Comparison of ENCODE assay signal across 14 cellular contexts in genomic region chr14:38211258-38211735, GRCh38. TPM values are rescaled to one million over a fixed set of nuclear protein-coding genes. Genes with fewer than 3 reads are reported as not detected.
DNase-seq lines count a peak whose midpoint lies in the region; ATAC-seq and TF ChIP-seq lines count a peak whose summit lies in the region.
"Had no signal": no experiment of that assay in that cellular context is flagged by ENCODE, and none has a peak within 500 bp of the region (broad histone marks: within the 10 kb centered on the region; RNA-seq: fewer than 3 reads in every experiment).

No MANE protein-coding gene starts in this region.

- H3K36me3 ChIP-seq in sigmoid colon: no peaks in the 10 kb centered on the region

- TF ChIP-seq CTCF in astrocyte of the cerebellum (IDR thresholded peaks at IDR 0.05; ENCODE audit: low read depth, low read length, missing control alignments): no peak
- TF ChIP-seq CTCF in sigmoid colon (IDR thresholded peaks at IDR 0.05): no peak

- intact Hi-C loops in sigmoid colon (cut with DNase I): no loop called here

- peaks cover 0 to 30% (median 16%) of the 10 kb centered on the region in 4 donors for H3K4me1 ChIP-seq in sigmoid colon

- 22 to 71% methylated on average over 34 of the region's 34 CpGs for WGBS in sigmoid colon, 2 donors

- no peak for ATAC-seq in GM18517 (IDR thresholded peaks at IDR 0.05; ENCODE audit: unreplicated experiment)
- ATAC-seq: HCT116 had no signal

- H3K27ac ChIP-seq in sigmoid colon: no peak overlapping the region

- DNase-seq in GM03348 (ENCODE audit: low spot score) (peak; percentile 20), astrocyte of the cerebellum (ENCODE audit: low read depth) (no peak), sigmoid colon (no peak), occipital lobe (lab: John Stamatoyannopoulos, UW) (no peak), GM19238 (ENCODE audit: insufficient read length, low spot score) (no peak), DMS79 treated with DMSO at 0.1 percent for 48 hours (lab: John Stamatoyannopoulos, UW) (no peak)
- DNase-seq: activated gamma-delta T cell treated with Interleukin-2 at 50 U/mL for 16 hours; DMS79; midbrain; OCI-M1; stimulated activated CD4-positive, alpha-beta T cell treated with anti-CD3 and anti-CD28 coated beads, Interleukin-2, amount 100 ng/mL, for 48 hours had no signal

- H3K4me3 ChIP-seq in astrocyte of the cerebellum (ENCODE audit: low read depth, low read length) (peak overlapping the region; percentile 41), iPS-11a (ENCODE audit: low read depth, low read length) (peak overlapping the region; percentile 17), sigmoid colon (peak overlapping the region in 3 of 4 donors; percentile 14 to 32 (median 18))

- in situ Hi-C loops in astrocyte of the cerebellum (cut with HindIII; ENCODE audit: low sequenced_read_pairs): no loop called here

- H3K27me3 ChIP-seq in sigmoid colon: peaks cover 8 to 65% (median 42%) of the 10 kb centered on the region in 3 donors

- TF ChIP-seq EP300 in sigmoid colon (IDR thresholded peaks at IDR 0.05): no peak

- H3K9me3 ChIP-seq in sigmoid colon: peaks cover 0 to under 1% (median 0%) of the 10 kb centered on the region in 4 donors

- no peak for TF ChIP-seq POLR2A in sigmoid colon (IDR thresholded peaks at IDR 0.05)

RNA-seq across cellular contexts. Expression of gene SSTR1, which starts 3.6 kb away (rescaled TPM):
- total RNA-seq in sigmoid colon (1 to 10 TPM in 1 of 4 donors, under 1 TPM in 3; under 0.01 to 1.7 (median 0.22) TPM), occipital lobe (14.8 TPM)
- 1 to 10 TPM; 2.1 to 3.0 (median 2.2) TPM for polyA plus RNA-seq in sigmoid colon

RNA-seq across cellular contexts. Expression of gene CLEC14A, which starts 44.6 kb away (rescaled TPM):
- 10 to 100 TPM in 3 of 4 donors, 1 to 10 TPM in 1; 9.5 to 18.3 (median 13.5) TPM for total RNA-seq in sigmoid colon
- 10 to 100 TPM in 1 of 3 donors, 1 to 10 TPM in 1, under 1 TPM in 1; 0.60 to 12.2 (median 1.2) TPM for polyA plus RNA-seq in sigmoid colon
- total RNA-seq in occipital lobe: 4.5 TPM
